ENCODE assay signal across 1 cellular context in genomic region chr5:109900911-109901627, GRCh38.
TF ChIP-seq lines count a peak whose summit lies in the region.

No MANE protein-coding gene starts in this region.

TF ChIP-seq in HepG2, 621 proteins besides CTCF, POLR2A, EP300 and RAD21 (continued from another document and continues in another):
- TF ChIP-seq RORA (CRISPR knock-in tag; IDR thresholded peaks at IDR 0.05) (peak; percentile 86; the same call in 1 of the 2 replicates), ATRX (CRISPR knock-in tag; IDR thresholded peaks at IDR 0.05; ENCODE audit: borderline replicate concordance) (no peak), FOSL2 (CRISPR knock-in tag; IDR thresholded peaks at IDR 0.05) (peak; percentile 79), ZNF432 (CRISPR knock-in tag; IDR thresholded peaks at IDR 0.05; ENCODE audit: borderline replicate concordance) (no peak), SMARCC2 (IDR thresholded peaks at IDR 0.05) (no peak), ZNF282 (IDR thresholded peaks at IDR 0.05; ENCODE audit: partially characterized antibody) (no peak), HHEX (CRISPR knock-in tag; IDR thresholded peaks at IDR 0.05) (peak; percentile 72), ZNF354B (CRISPR knock-in tag; IDR thresholded peaks at IDR 0.05) (no peak), SKIL (CRISPR knock-in tag; IDR thresholded peaks at IDR 0.05; ENCODE audit: borderline replicate concordance) (peak; percentile 57; the same call in 1 of the 2 replicates), XRCC5 (optimal IDR thresholded peaks at IDR 0.05; ENCODE audit: low read length) (no peak), ZFP91 (CRISPR knock-in tag; IDR thresholded peaks at IDR 0.05; ENCODE audit: borderline replicate concordance) (0 out of 2 replicates have a peak, but pooled peaks have one; percentile 41), HMGXB4 (CRISPR knock-in tag; IDR thresholded peaks at IDR 0.05; ENCODE audit: borderline replicate concordance in 1 of 2, low read depth in 1 of 2) (0 out of 4 replicates have a peak, but pooled peaks of 1 of the 2 experiments have one; percentile 54), SALL2 (CRISPR knock-in tag; IDR thresholded peaks at IDR 0.05) (peak; percentile 18; the same call in 1 of the 2 replicates), ZNF33A (CRISPR knock-in tag; IDR thresholded peaks at IDR 0.05; ENCODE audit: borderline replicate concordance) (no peak), ZHX1 (CRISPR knock-in tag; IDR thresholded peaks at IDR 0.05; ENCODE audit: low read depth) (0 out of 2 replicates have a peak, but pooled peaks have one; percentile 47), STAG1 (CRISPR knock-in tag; IDR thresholded peaks at IDR 0.05) (peak; percentile 36), JUN (CRISPR knock-in tag; IDR thresholded peaks at IDR 0.05) (peak; percentile 96), IKZF5 (CRISPR knock-in tag; IDR thresholded peaks at IDR 0.05) (peak; percentile 67; the same call in 1 of the 2 replicates), HES4 (CRISPR knock-in tag; IDR thresholded peaks at IDR 0.05; ENCODE audit: borderline replicate concordance) (no peak), ARNT (IDR thresholded peaks at IDR 0.05) (no peak), FOSL1 (CRISPR knock-in tag; IDR thresholded peaks at IDR 0.05; ENCODE audit: borderline replicate concordance) (no peak; the same call in 1 of the 2 replicates), ZNF7 (CRISPR knock-in tag; IDR thresholded peaks at IDR 0.05) (no peak), ZNF710 (CRISPR knock-in tag; IDR thresholded peaks at IDR 0.05; ENCODE audit: borderline replicate concordance) (peak; percentile 37; the same call in 1 of the 2 replicates), ZBTB33 (CRISPR knock-in tag; IDR thresholded peaks at IDR 0.05) (0 out of 2 replicates have a peak, but pooled peaks have one; percentile 31), PCBP1 (IDR thresholded peaks at IDR 0.05; ENCODE audit: borderline replicate concordance, low read depth, low read length) (no peak), KDM2A (CRISPR knock-in tag; IDR thresholded peaks at IDR 0.05; ENCODE audit: borderline replicate concordance, low read depth) (peak; percentile 29; the same call in 1 of the 2 replicates), POLR2G (IDR thresholded peaks at IDR 0.05; ENCODE audit: low read depth, low read length) (peak; percentile 55), LCORL (IDR thresholded peaks at IDR 0.05) (peak; percentile 24; the same call in 1 of the 2 replicates), LCORL (CRISPR knock-in tag; IDR thresholded peaks at IDR 0.05) (peak; percentile 81), ZNF264 (CRISPR knock-in tag; IDR thresholded peaks at IDR 0.05) (peak; percentile 46; the same call in 1 of the 2 replicates), NKX3-1 (CRISPR knock-in tag; IDR thresholded peaks at IDR 0.05) (peak; percentile 63; the same call in 1 of the 2 replicates), PRDM10 (CRISPR knock-in tag; IDR thresholded peaks at IDR 0.05; ENCODE audit: low read depth) (no peak), ZFP37 (CRISPR knock-in tag; IDR thresholded peaks at IDR 0.05; ENCODE audit: borderline replicate concordance) (no peak), MED8 (CRISPR knock-in tag; IDR thresholded peaks at IDR 0.05; ENCODE audit: insufficient replicate concordance) (peak; percentile 68), ATF6 (CRISPR knock-in tag; conservative IDR thresholded peaks at IDR 0.05) (0 out of 2 replicates have a peak, but pooled peaks have one; percentile 4), GFI1 (CRISPR knock-in tag; IDR thresholded peaks at IDR 0.05; ENCODE audit: borderline replicate concordance) (peak; percentile 76), HMG20A (CRISPR knock-in tag; IDR thresholded peaks at IDR 0.05; ENCODE audit: borderline replicate concordance) (peak; percentile 54; the same call in 1 of the 2 replicates), JUNB (CRISPR knock-in tag; IDR thresholded peaks at IDR 0.05; ENCODE audit: borderline replicate concordance) (peak; percentile 13; the same call in 1 of the 2 replicates)
